12 cellular contexts compared by ENCODE assay signal in genomic region chr6:151627689-151628444, GRCh38.
A peak's percentile ranks its signal among the peaks of the same experiment; 100 is the strongest.
DNase-seq lines count a peak whose midpoint lies in the region; ATAC-seq, FAIRE-seq and TF ChIP-seq lines count a peak whose summit lies in the region.
"Had no signal": no experiment of that assay in that cellular context is flagged by ENCODE, and none has a peak within 500 bp of the region (broad histone marks: within the 10 kb centered on the region; RNA-seq: fewer than 3 reads in every experiment).

No MANE protein-coding gene starts in this region.

- no peak overlapping the region for H3K27ac ChIP-seq in astrocyte (ENCODE audit: low read depth, low read length)
- no peak overlapping the region for H3K27ac ChIP-seq in upper lobe of right lung
- no peak overlapping the region for H3K27ac ChIP-seq in CD4-positive, alpha-beta T cell (ENCODE audit: low read depth, low read length)

- H3K79me2 ChIP-seq in astrocyte (ENCODE audit: insufficient read depth, low read length) = no peaks in the 10 kb centered on the region

- POLR2A ChIA-PET in CD4-positive, alpha-beta T cell (lab: Charles Lee) = no interaction called here

- H3K27me3 ChIP-seq in astrocyte (ENCODE audit: insufficient read depth, low read length) (no peaks in the 10 kb centered on the region), upper lobe of right lung (no peaks in the 10 kb centered on the region)
- H3K27me3 ChIP-seq in CD4-positive, alpha-beta T cell (ENCODE audit: control insufficient read depth, insufficient read depth, low read length) = no peaks in the 10 kb centered on the region

- no peak overlapping the region for H3K4me3 Mint-ChIP-seq in astrocyte (ENCODE audit: unreplicated experiment)
- H3K4me3 Mint-ChIP-seq in CD4-positive, alpha-beta T cell = no peak overlapping the region
- H3K4me3 Mint-ChIP-seq: activated naive CD4-positive, alpha-beta T cell treated with anti-CD3 and anti-CD28 coated beads, Interleukin-2, amount 50 U/mL, for 24 hours had no signal

- H3K4me3 ChIP-seq in astrocyte (ENCODE audit: insufficient read depth, low read depth, low read length) (no peak overlapping the region), upper lobe of right lung (no peak overlapping the region)

- no peaks in the 10 kb centered on the region for H3K36me3 Mint-ChIP-seq in astrocyte (ENCODE audit: low read depth, unreplicated experiment)
- H3K36me3 Mint-ChIP-seq in CD4-positive, alpha-beta T cell (ENCODE audit: low read depth) = no peaks in the 10 kb centered on the region
- H3K36me3 Mint-ChIP-seq: activated naive CD4-positive, alpha-beta T cell treated with anti-CD3 and anti-CD28 coated beads, Interleukin-2, amount 50 U/mL, for 24 hours had no signal

- no peak for TF ChIP-seq CTCF in astrocyte (IDR thresholded peaks at IDR 0.05; ENCODE audit: insufficient read depth, low read depth, low read length)
- no peak for TF ChIP-seq CTCF in upper lobe of right lung (IDR thresholded peaks at IDR 0.05)
- no peak for TF ChIP-seq CTCF in CD4-positive, alpha-beta T cell (IDR thresholded peaks at IDR 0.05)

- H2AFZ ChIP-seq in astrocyte (ENCODE audit: low read depth, low read length) = no peak overlapping the region

- DNase-seq in astrocyte (ENCODE audit: low read depth) = peak; percentile 9
- peak; percentile 90 for DNase-seq in renal cortical epithelial cell (ENCODE audit: low read depth)
- DNase-seq in upper lobe of right lung = no peak
- DNase-seq in SK-N-DZ (ENCODE audit: low spot score) = no peak
- no peak for DNase-seq in anterior cingulate cortex (lab: John Stamatoyannopoulos, UW)
- DNase-seq in CD4-positive, alpha-beta T cell = no peak
- DNase-seq: NCI-H2171; stimulated activated CD4-positive, alpha-beta T cell treated with anti-CD3 and anti-CD28 coated beads, Interleukin-4, amount 100 ng/mL, for 4 hours; T1000 had no signal

- no peak for FAIRE-seq in astrocyte (lab: Jason Lieb, UNC)

- H3K9me3 ChIP-seq in astrocyte (ENCODE audit: insufficient read depth, low read depth, low read length) (no peaks in the 10 kb centered on the region), upper lobe of right lung (no peaks in the 10 kb centered on the region)
- no peaks in the 10 kb centered on the region for H3K9me3 ChIP-seq in CD4-positive, alpha-beta T cell (ENCODE audit: control insufficient read depth, low read length)

- no peak overlapping the region for H3K9ac ChIP-seq in astrocyte (ENCODE audit: low read length)

- H3K36me3 ChIP-seq in astrocyte (ENCODE audit: insufficient read depth, low read length) (no peaks in the 10 kb centered on the region), upper lobe of right lung (no peaks in the 10 kb centered on the region)

- H3K27me3 Mint-ChIP-seq in astrocyte (ENCODE audit: low read depth, unreplicated experiment) = peaks cover 2% of the 10 kb centered on the region
- no peaks in the 10 kb centered on the region for H3K27me3 Mint-ChIP-seq in CD4-positive, alpha-beta T cell

- peaks cover 22% of the 10 kb centered on the region for H3K4me1 Mint-ChIP-seq in astrocyte (ENCODE audit: low read depth, unreplicated experiment)
- no peaks in the 10 kb centered on the region for H3K4me1 Mint-ChIP-seq in CD4-positive, alpha-beta T cell (ENCODE audit: low read depth)

- CTCF ChIA-PET in CD4-positive, alpha-beta T cell (lab: Charles Lee) = no interaction called here

- ATAC-seq in GM18870 (IDR thresholded peaks at IDR 0.05; ENCODE audit: unreplicated experiment) (peak; percentile 75), HG03196 (IDR thresholded peaks at IDR 0.05; ENCODE audit: unreplicated experiment) (peak; percentile 79), upper lobe of right lung (no peak)
- no peak for ATAC-seq in CD4-positive, alpha-beta T cell (ENCODE audit: poor library complexity)

- H3K4me1 ChIP-seq in astrocyte (ENCODE audit: insufficient read depth, low read length) (peaks cover 5% of the 10 kb centered on the region), upper lobe of right lung (no peaks in the 10 kb centered on the region)

- no peaks in the 10 kb centered on the region for H4K20me1 ChIP-seq in astrocyte (ENCODE audit: insufficient read depth, low read length)

- H3K4me2 ChIP-seq in astrocyte (ENCODE audit: low read length) = peak overlapping the region; percentile 44

- no peak overlapping the region for H3K27ac Mint-ChIP-seq in astrocyte (ENCODE audit: unreplicated experiment)
- H3K27ac Mint-ChIP-seq in CD4-positive, alpha-beta T cell = no peak overlapping the region
- H3K27ac Mint-ChIP-seq: activated naive CD4-positive, alpha-beta T cell treated with anti-CD3 and anti-CD28 coated beads, Interleukin-2, amount 50 U/mL, for 24 hours had no signal

- H3K9me3 Mint-ChIP-seq in astrocyte (ENCODE audit: unreplicated experiment) = no peaks in the 10 kb centered on the region
- H3K9me3 Mint-ChIP-seq in CD4-positive, alpha-beta T cell = no peaks in the 10 kb centered on the region
- H3K9me3 Mint-ChIP-seq: activated naive CD4-positive, alpha-beta T cell treated with anti-CD3 and anti-CD28 coated beads, Interleukin-2, amount 50 U/mL, for 24 hours had no signal

- intact Hi-C loops in upper lobe of right lung (cut with DNase I) = no loop called here
- intact Hi-C loops in CD4-positive, alpha-beta T cell (cut with DNase I, micrococcal nuclease) = no loop called here

Comparison
In these comparisons a context has a peak if more than half of its experiments do, and no peak if none do; other contexts are left out.
1. ATAC-seq: peak in GM18870 (single experiment) and HG03196 (single experiment); none in upper lobe of right lung (single experiment) and CD4-positive, alpha-beta T cell (single experiment).
2. DNase-seq: peak in astrocyte (single experiment) and renal cortical epithelial cell (single experiment); none in upper lobe of right lung (single experiment), SK-N-DZ (single experiment), anterior cingulate cortex (0 of 58) and CD4-positive, alpha-beta T cell (0 of 10).